In genomic region chr11:75399344-75400109, GRCh38 we compare ENCODE assay signal across 1 cellular context.
TF ChIP-seq lines count a peak whose summit lies in the region.

Gene RPS3 (plus strand): TSS chr11:75399518. CDS start chr11:75399548, 30 bp downstream.

TF ChIP-seq in GM12878, 131 proteins besides CTCF, POLR2A, EP300 and RAD21 (continued from another document):
- peak; percentile 22 for TF ChIP-seq CUX1 (IDR thresholded peaks at IDR 0.05; ENCODE audit: insufficient replicate concordance, low read depth, low read length)
- peak; percentile 54; the same call in 1 of the 2 replicates for TF ChIP-seq SIN3A (IDR thresholded peaks at IDR 0.05; ENCODE audit: low read depth, low read length)
